ENCODE assay signal across 1 cellular context in genomic region chr17:82751171-82751570, GRCh38.
TF ChIP-seq lines count a peak whose summit lies in the region.

No MANE protein-coding gene starts in this region.

TF ChIP-seq in K562, 482 proteins besides CTCF, POLR2A, EP300 and RAD21 (continued from another document):
- no peak for TF ChIP-seq VEZF1 (CRISPR knock-in tag; IDR thresholded peaks at IDR 0.05)
- TF ChIP-seq SIN3A (IDR thresholded peaks at IDR 0.05; ENCODE audit: borderline replicate concordance in 2 of 2, control insufficient read depth in 1 of 2, low read depth in 2 of 2, low read length in 2 of 2) = 0 out of 4 replicates have a peak, but pooled peaks of 1 of the 2 experiments have one; percentile 16
- TF ChIP-seq KDM1A (IDR thresholded peaks at IDR 0.05) = no peak
- peak; percentile 73; the same call in 1 of the 2 replicates for TF ChIP-seq ZBTB7A (IDR thresholded peaks at IDR 0.05; ENCODE audit: borderline replicate concordance, control insufficient read depth, low read depth, low read length)
- peak; percentile 11; the same call in 1 of the 2 replicates for TF ChIP-seq EGR1 (conservative IDR thresholded peaks at IDR 0.05)
- no peak for TF ChIP-seq NR4A1 (CRISPR knock-in tag; IDR thresholded peaks at IDR 0.05)
- no peak for TF ChIP-seq NR4A1 (tag; IDR thresholded peaks at IDR 0.05)
- no peak for TF ChIP-seq NFYB (IDR thresholded peaks at IDR 0.05; ENCODE audit: extremely low read depth, insufficient read length)
